Comparison of ENCODE assay signal across 8 cellular contexts in the genomic region with DNA sequence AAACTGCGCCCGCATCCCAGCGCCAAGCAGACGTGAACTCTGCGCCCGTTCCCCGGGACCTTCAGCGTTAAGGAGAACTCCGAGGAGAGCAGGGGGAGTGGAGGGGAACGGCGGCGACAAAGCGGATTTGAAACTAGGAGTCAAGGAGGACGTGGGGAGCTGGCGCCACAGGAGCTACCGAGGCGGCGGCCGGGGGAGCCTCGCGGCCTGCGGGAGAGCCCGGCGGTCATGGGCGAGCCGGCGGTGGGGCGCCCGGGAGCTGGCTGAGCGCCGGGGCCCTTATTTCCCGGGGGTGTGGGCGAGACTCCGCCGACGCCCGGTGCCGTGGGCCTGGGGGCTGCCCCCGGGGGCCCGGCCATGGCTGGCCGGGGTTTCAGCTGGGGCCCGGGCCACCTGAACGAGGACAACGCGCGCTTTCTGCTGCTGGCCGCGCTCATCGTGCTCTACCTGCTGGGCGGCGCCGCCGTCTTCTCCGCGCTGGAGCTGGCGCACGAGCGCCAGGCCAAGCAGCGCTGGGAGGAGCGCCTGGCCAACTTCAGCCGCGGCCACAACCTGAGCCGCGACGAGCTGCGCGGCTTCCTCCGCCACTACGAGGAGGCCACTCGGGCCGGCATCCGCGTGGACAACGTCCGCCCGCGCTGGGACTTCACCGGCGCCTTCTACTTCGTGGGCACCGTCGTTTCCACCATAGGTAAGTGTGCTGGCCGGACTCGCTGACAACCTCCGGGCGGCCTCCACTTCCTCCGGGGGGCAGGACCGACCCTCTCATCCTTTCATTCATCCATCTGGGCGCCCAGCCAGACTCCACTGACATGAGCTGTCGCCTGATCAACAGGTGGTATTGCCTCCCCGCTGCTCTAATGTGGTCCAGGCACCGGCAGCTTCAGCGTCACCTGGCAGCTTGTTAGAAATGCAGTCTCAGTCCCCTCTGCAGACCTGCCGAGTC.
DNase-seq lines count a peak whose midpoint lies in the region; ATAC-seq lines count a peak whose summit lies in the region.

Gene KCNK13, plus strand, starts transcription at position 146 of the 946 bp plus-strand sequence. Its CDS starts 212 bp downstream, at position 358.

- H3K9me3 ChIP-seq in iPS DF 6.9 (ENCODE audit: control insufficient read depth, insufficient read depth, low read length): no peaks in the 10 kb centered on the region

- ATAC-seq in HG02981 (IDR thresholded peaks at IDR 0.05; ENCODE audit: unreplicated experiment) (no peak), GM18907 (IDR thresholded peaks at IDR 0.05; ENCODE audit: unreplicated experiment) (no peak)

- peak within 1 kb of the TSS; percentile 86 for H3K4me3 Mint-ChIP-seq in activated naive CD4-positive, alpha-beta T cell treated with anti-CD3 and anti-CD28 coated beads, Interleukin-2, amount 50 U/mL, for 24 hours

- H3K4me1 Mint-ChIP-seq in activated naive CD4-positive, alpha-beta T cell treated with anti-CD3 and anti-CD28 coated beads, Interleukin-2, amount 50 U/mL, for 24 hours: peaks cover 26% of the 10 kb centered on the region

- H3K9me3 Mint-ChIP-seq in activated naive CD4-positive, alpha-beta T cell treated with anti-CD3 and anti-CD28 coated beads, Interleukin-2, amount 50 U/mL, for 24 hours: no peaks in the 10 kb centered on the region

- peaks cover 50% of the 10 kb centered on the region for H3K27me3 Mint-ChIP-seq in activated naive CD4-positive, alpha-beta T cell treated with anti-CD3 and anti-CD28 coated beads, Interleukin-2, amount 50 U/mL, for 24 hours

- H3K4me3 ChIP-seq in GM08714 (ENCODE audit: low read length) (peak within 1 kb of the TSS; percentile 54; the same call in 1 of the 2 replicates), iPS DF 6.9 (ENCODE audit: low read length) (peak within 1 kb of the TSS; percentile 63; the same call in 1 of the 2 replicates), skeletal muscle cell (ENCODE audit: low read depth, low read length) (peak within 1 kb of the TSS; percentile 52)

- DNase-seq in NCI-H2081 (lab: John Stamatoyannopoulos, UW): peak; percentile 75 to 80
- DNase-seq in iPS DF 6.9 (ENCODE audit: low read depth, low spot score): no peak
- no peak for DNase-seq in skeletal muscle cell (ENCODE audit: low read depth)
- DNase-seq in NCI-H226: no peak

- H3K27ac ChIP-seq in iPS DF 6.9 (ENCODE audit: low read length): no peak within 1 kb of the TSS

- H3K36me3 ChIP-seq in iPS DF 6.9 (ENCODE audit: control insufficient read depth, insufficient read depth, low read length): no peaks in the 10 kb centered on the region; the same call in 1 of the 2 replicates

- H3K27ac Mint-ChIP-seq in activated naive CD4-positive, alpha-beta T cell treated with anti-CD3 and anti-CD28 coated beads, Interleukin-2, amount 50 U/mL, for 24 hours: peak within 1 kb of the TSS; percentile 39

- H3K27me3 ChIP-seq in iPS DF 6.9 (ENCODE audit: control insufficient read depth, insufficient read depth, low read length): peaks cover 33% of the 10 kb centered on the region

- WGBS in iPS DF 6.9 (ENCODE audit: insufficient coverage, insufficient read length): no CpG with 5 or more reads among the region's 94 CpGs

- no peaks in the 10 kb centered on the region for H3K4me1 ChIP-seq in iPS DF 6.9 (ENCODE audit: control insufficient read depth, insufficient read depth, low read length)

- H3K36me3 Mint-ChIP-seq in activated naive CD4-positive, alpha-beta T cell treated with anti-CD3 and anti-CD28 coated beads, Interleukin-2, amount 50 U/mL, for 24 hours: peaks cover 2% of the 10 kb centered on the region

Comparison
In these comparisons a context has a peak if more than half of its experiments do, and no peak if none do; other contexts are left out.
1. DNase-seq: peak in NCI-H2081 (2 of 2); none in iPS DF 6.9 (single experiment), skeletal muscle cell (single experiment) and NCI-H226 (single experiment).
2. Peak in every context shown above with its lines, with median percentiles within 50 percentile points of each other: H3K4me3 ChIP-seq.